ENCODE assay signal across 12 cellular contexts in genomic region chr16:86567701-86568571, GRCh38. TPM values are rescaled to one million over a fixed set of nuclear protein-coding genes. Genes with fewer than 3 reads are reported as not detected.
DNase-seq lines count a peak whose midpoint lies in the region; ATAC-seq and TF ChIP-seq lines count a peak whose summit lies in the region.
"Had no signal": no experiment of that assay in that cellular context is flagged by ENCODE, and none has a peak within 500 bp of the region (broad histone marks: within the 10 kb centered on the region; RNA-seq: fewer than 3 reads in every experiment).

No MANE protein-coding gene starts in this region.

- no peak for TF ChIP-seq CTCF in hepatocyte (IDR thresholded peaks at IDR 0.05; ENCODE audit: poor library complexity)

- peaks cover 89% of the 10 kb centered on the region for H3K27me3 ChIP-seq in H7 (ENCODE audit: control insufficient read depth, insufficient read depth, low read length)
- H3K27me3 ChIP-seq in hepatocyte = peaks cover 77% of the 10 kb centered on the region
- no peaks in the 10 kb centered on the region for H3K27me3 ChIP-seq in skeletal muscle satellite cell (ENCODE audit: control insufficient read depth, insufficient read depth, low read length)

- H4K20me1 ChIP-seq in hepatocyte (ENCODE audit: insufficient read depth, poor library complexity, severe bottlenecking) = no peaks in the 10 kb centered on the region

- H3K9me2 ChIP-seq in hepatocyte (replicated peaks; ENCODE audit: insufficient read depth) = no peaks in the 10 kb centered on the region

- H2AFZ ChIP-seq in hepatocyte = no peak overlapping the region

- H3K79me2 ChIP-seq in hepatocyte = no peaks in the 10 kb centered on the region

- H3K9me3 ChIP-seq in hepatocyte (ENCODE audit: low read depth) (no peaks in the 10 kb centered on the region), skeletal muscle satellite cell (replicated peaks; ENCODE audit: low read length) (no peaks in the 10 kb centered on the region)

- peak overlapping the region; percentile 37 for H3K4me3 ChIP-seq in H7 (ENCODE audit: insufficient read depth, low read depth, low read length)
- no peak overlapping the region for H3K4me3 ChIP-seq in hepatocyte
- peak overlapping the region; percentile 90 for H3K4me3 ChIP-seq in skeletal muscle satellite cell (ENCODE audit: low read length)
- H3K4me3 ChIP-seq: GM12878 had no signal

- DNase-seq in H7 (peak; percentile 84), astrocyte of the hippocampus (ENCODE audit: low read depth, low spot score) (peak; percentile 78), hepatocyte (ENCODE audit: low spot score) (peak; percentile 26), NCI-H1417 treated with DMSO at 0.1 percent for 48 hours (lab: John Stamatoyannopoulos, UW) (no peak), SKM-1 (lab: John Stamatoyannopoulos, UW; ENCODE audit: unreplicated experiment) (no peak)
- DNase-seq: activated B cell treated with CpG ODN at 0.5 μM for 24 hours, NCI-H2081 had no signal

- H3K4me2 ChIP-seq in hepatocyte (peak overlapping the region; percentile 71), skeletal muscle satellite cell (ENCODE audit: low read length) (peak overlapping the region; percentile 90)

- no peak for ATAC-seq in GM19324 (IDR thresholded peaks at IDR 0.05; ENCODE audit: low FRiP score, unreplicated experiment)
- no peak for ATAC-seq in HG02970 (IDR thresholded peaks at IDR 0.05; ENCODE audit: low FRiP score, unreplicated experiment)
- ATAC-seq: GM12878 had no signal

- H3K4me1 ChIP-seq in hepatocyte (ENCODE audit: insufficient read depth) (peaks cover 4% of the 10 kb centered on the region), skeletal muscle satellite cell (ENCODE audit: control insufficient read depth, insufficient read depth, low read length) (peaks cover 47% of the 10 kb centered on the region)

- H3K27ac ChIP-seq in hepatocyte = no peak overlapping the region
- H3K27ac ChIP-seq: skin epidermis had no signal

- H3K9ac ChIP-seq in skeletal muscle satellite cell (ENCODE audit: low read depth, low read length) = peak overlapping the region; percentile 98

- no peaks in the 10 kb centered on the region for H3K36me3 ChIP-seq in H7 (replicated peaks; ENCODE audit: control insufficient read depth, insufficient read depth, low read length)
- no peaks in the 10 kb centered on the region for H3K36me3 ChIP-seq in hepatocyte (replicated peaks; ENCODE audit: insufficient read depth, low read depth)
- peaks cover 45% of the 10 kb centered on the region for H3K36me3 ChIP-seq in skeletal muscle satellite cell (ENCODE audit: insufficient read depth, low read length)

- WGBS in hepatocyte (ENCODE audit: low lambda C conversion rate, missing lambda C conversion rate) = 5% methylated on average over 67 of the region's 115 CpGs

RNA-seq across cellular contexts. Expression of gene FOXC2, which starts 1.3 kb away (rescaled TPM):
- total RNA-seq in H7 (2014; rRNA removed; shearing (Covaris generic)) = 0.62 TPM in 1 of 2 replicates, not detected in the other
- 0.36 TPM in 1 of 2 replicates, not detected in the other for total RNA-seq in hepatocyte
- 0.30 and 0.96 TPM in 2 replicates for polyA plus RNA-seq in hepatocyte
- 3.0 and 3.5 TPM in 2 replicates for total RNA-seq in skeletal muscle satellite cell (2012; rRNA removed)
- total RNA-seq: activated B cell treated with CpG ODN at 0.5 μM for 24 hours, GM12878 had no signal
- polyA plus RNA-seq: GM12878 had no signal

RNA-seq across cellular contexts. Expression of gene FOXL1, which starts 10.4 kb away (rescaled TPM):
- 0.15 and 0.17 TPM in 2 replicates for total RNA-seq in H7 (2014; rRNA removed; shearing (Covaris generic))
- total RNA-seq in hepatocyte = 2.0 and 3.1 TPM in 2 replicates
- 0.51 and 1.3 TPM in 2 replicates for polyA plus RNA-seq in hepatocyte
- 23.1 and 24.9 TPM in 2 replicates for total RNA-seq in skeletal muscle satellite cell (2012; rRNA removed)
- total RNA-seq: activated B cell treated with CpG ODN at 0.5 μM for 24 hours, GM12878 had no signal

RNA-seq across cellular contexts. Expression of gene MTHFSD, which starts 12.9 kb away (rescaled TPM):
- total RNA-seq in H7 (2014; rRNA removed; shearing (Covaris generic)) = 15.3 and 19.5 TPM in 2 replicates
- total RNA-seq in hepatocyte = 8.1 and 21.5 TPM in 2 replicates
- polyA plus RNA-seq in hepatocyte = 11.5 and 15.3 TPM in 2 replicates
- total RNA-seq in skeletal muscle satellite cell (2012; rRNA removed) = 11.9 and 13.3 TPM in 2 replicates

RNA-seq across cellular contexts. Expression of gene FOXF1, which starts 57.6 kb away (rescaled TPM):
- total RNA-seq in H7 (2014; rRNA removed; shearing (Covaris generic)) = not detected in 2 replicates
- total RNA-seq in hepatocyte = 23.7 and 26.8 TPM in 2 replicates
- 30.0 and 37.4 TPM in 2 replicates for polyA plus RNA-seq in hepatocyte
- total RNA-seq in skeletal muscle satellite cell (2012; rRNA removed) = under 0.01 and 0.22 TPM in 2 replicates
- total RNA-seq: activated B cell treated with CpG ODN at 0.5 μM for 24 hours, GM12878 had no signal

Comparison
In these comparisons a context has a peak if more than half of its experiments do, and no peak if none do; other contexts are left out.
1. DNase-seq: peak in H7 (single experiment), astrocyte of the hippocampus (single experiment) and hepatocyte (single experiment); none in NCI-H1417 treated with DMSO at 0.1 percent for 48 hours (single experiment) and SKM-1 (single experiment).